In the genomic region with DNA sequence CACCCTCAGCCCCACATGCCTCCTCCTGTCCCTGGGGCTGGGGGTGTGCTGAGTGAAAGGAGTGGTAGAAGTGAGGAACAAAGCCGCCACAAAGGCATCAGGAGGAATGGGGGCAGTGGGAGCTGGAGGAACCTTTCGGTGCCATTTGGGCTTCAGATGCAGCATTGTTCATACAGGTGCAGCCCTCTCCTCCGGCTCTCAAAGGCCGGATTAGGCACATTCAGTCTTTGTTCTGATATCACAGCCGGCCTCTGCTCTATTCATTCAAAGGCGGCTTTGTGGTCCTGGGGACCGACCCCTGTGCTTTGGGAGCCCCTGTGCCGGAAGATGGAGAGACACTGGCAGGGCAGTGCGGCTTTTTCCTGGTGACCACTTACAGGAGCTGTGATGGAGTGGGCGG, we compare ENCODE assay signal across 1 cellular context.
TF ChIP-seq lines count a peak whose summit lies in the region.

No MANE protein-coding gene starts in this region.

TF ChIP-seq in GM23338, 12 proteins besides CTCF, POLR2A, EP300 and RAD21 (continued from another document):
- no peak for TF ChIP-seq POLR2AphosphoS5 (IDR thresholded peaks at IDR 0.05; ENCODE audit: low read depth)
- TF ChIP-seq JUNB (IDR thresholded peaks at IDR 0.05; ENCODE audit: unreplicated experiment) = no peak
- TF ChIP-seq EZH2 (IDR thresholded peaks at IDR 0.05; ENCODE audit: low read depth, unreplicated experiment) = no peak
- TF ChIP-seq, protein P1, sequence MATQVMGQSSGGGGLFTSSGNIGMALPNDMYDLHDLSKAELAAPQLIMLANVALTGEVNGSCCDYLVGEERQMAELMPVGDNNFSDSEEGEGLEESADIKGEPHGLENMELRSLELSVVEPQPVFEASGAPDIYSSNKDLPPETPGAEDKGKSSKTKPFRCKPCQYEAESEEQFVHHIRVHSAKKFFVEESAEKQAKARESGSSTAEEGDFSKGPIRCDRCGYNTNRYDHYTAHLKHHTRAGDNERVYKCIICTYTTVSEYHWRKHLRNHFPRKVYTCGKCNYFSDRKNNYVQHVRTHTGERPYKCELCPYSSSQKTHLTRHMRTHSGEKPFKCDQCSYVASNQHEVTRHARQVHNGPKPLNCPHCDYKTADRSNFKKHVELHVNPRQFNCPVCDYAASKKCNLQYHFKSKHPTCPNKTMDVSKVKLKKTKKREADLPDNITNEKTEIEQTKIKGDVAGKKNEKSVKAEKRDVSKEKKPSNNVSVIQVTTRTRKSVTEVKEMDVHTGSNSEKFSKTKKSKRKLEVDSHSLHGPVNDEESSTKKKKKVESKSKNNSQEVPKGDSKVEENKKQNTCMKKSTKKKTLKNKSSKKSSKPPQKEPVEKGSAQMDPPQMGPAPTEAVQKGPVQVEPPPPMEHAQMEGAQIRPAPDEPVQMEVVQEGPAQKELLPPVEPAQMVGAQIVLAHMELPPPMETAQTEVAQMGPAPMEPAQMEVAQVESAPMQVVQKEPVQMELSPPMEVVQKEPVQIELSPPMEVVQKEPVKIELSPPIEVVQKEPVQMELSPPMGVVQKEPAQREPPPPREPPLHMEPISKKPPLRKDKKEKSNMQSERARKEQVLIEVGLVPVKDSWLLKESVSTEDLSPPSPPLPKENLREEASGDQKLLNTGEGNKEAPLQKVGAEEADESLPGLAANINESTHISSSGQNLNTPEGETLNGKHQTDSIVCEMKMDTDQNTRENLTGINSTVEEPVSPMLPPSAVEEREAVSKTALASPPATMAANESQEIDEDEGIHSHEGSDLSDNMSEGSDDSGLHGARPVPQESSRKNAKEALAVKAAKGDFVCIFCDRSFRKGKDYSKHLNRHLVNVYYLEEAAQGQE (IDR thresholded peaks at IDR 0.05; ENCODE audit: unreplicated experiment) = no peak
- TF ChIP-seq NANOG (IDR thresholded peaks at IDR 0.05; ENCODE audit: borderline replicate concordance) = no peak
- TF ChIP-seq STAT1 (IDR thresholded peaks at IDR 0.05; ENCODE audit: unreplicated experiment) = no peak
- TF ChIP-seq ZNF114 (CRISPR knock-in tag; IDR thresholded peaks at IDR 0.05) = no peak
